ENCODE assay signal across 9 cellular contexts in the genomic region with DNA sequence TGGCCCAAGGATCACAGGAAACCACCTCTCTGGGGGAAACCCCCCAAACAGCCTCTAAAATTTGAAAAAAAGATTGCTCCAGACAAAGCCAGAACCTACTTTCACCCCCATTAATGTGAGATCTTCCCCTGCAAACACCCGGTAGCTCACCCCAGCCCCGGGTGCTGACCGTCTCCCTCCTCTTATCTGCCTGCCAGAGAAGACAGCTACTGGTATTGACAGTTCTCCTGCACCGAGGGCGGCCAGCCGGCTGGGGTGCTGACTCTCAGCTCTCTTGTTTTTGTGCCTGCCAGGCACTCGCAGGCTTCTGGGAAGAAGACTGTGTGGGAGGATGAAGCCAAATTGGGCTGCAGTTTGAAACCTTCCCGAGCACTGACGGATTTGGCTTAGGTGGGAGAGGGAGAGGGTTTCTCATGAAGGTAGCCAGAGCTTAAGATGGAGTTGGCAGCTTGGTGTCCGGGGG. TPM values are rescaled to one million over a fixed set of nuclear protein-coding genes. Genes with fewer than 3 reads are reported as not detected.
A peak's percentile ranks its signal among the peaks of the same experiment; 100 is the strongest.
DNase-seq lines count a peak whose midpoint lies in the region; ATAC-seq and TF ChIP-seq lines count a peak whose summit lies in the region.
"Had no signal": no experiment of that assay in that cellular context is flagged by ENCODE, and none has a peak within 500 bp of the region (broad histone marks: within the 10 kb centered on the region; RNA-seq: fewer than 3 reads in every experiment).

No MANE protein-coding gene starts in this region.

- H3K4me3 ChIP-seq in breast epithelium (peak overlapping the region in 1 of 3 donors; percentile 29), mammary epithelial cell (replicated peaks in 1 of 3; ENCODE audit: insufficient read depth in 1 of 3, low read depth in 2 of 3, low read length in 3 of 3) (no peak overlapping the region), uterus (no peak overlapping the region)

- H3K9ac ChIP-seq in mammary epithelial cell (ENCODE audit: insufficient read depth, low read length) = no peak overlapping the region

- DNase-seq in breast epithelium (ENCODE audit: low spot score in 2 of 2) (peak; percentile 56 to 66), mammary epithelial cell (no peak), medulla oblongata (ENCODE audit: extremely low spot score) (peak; percentile 52), uterus (peak; percentile 59 to 62), DMS79 (lab: John Stamatoyannopoulos, UW) (no peak), cortex of kidney (lab: John Stamatoyannopoulos, UW) (no peak)

- H3K4me1 ChIP-seq in breast epithelium = peaks cover 3 to 10% of the 10 kb centered on the region in 2 donors
- H3K4me1 ChIP-seq in mammary epithelial cell (ENCODE audit: insufficient read depth, low read length) = peaks cover 14% of the 10 kb centered on the region
- H3K4me1 ChIP-seq in uterus = peaks cover 0 to 6% of the 10 kb centered on the region in 2 donors

- in situ Hi-C loops in mammary epithelial cell (cut with MboI; ENCODE audit: low sequenced_read_pairs in 2 of 2) = no loop called here

- H3K36me3 ChIP-seq in breast epithelium (no peaks in the 10 kb centered on the region), mammary epithelial cell (ENCODE audit: insufficient read depth, low read length) (no peaks in the 10 kb centered on the region), uterus (no peaks in the 10 kb centered on the region)

- H3K4me2 ChIP-seq in mammary epithelial cell (ENCODE audit: insufficient read depth, low read depth, low read length) = no peak overlapping the region

- no peaks in the 10 kb centered on the region for H3K79me2 ChIP-seq in mammary epithelial cell (ENCODE audit: insufficient read depth, low read length)

- H4K20me1 ChIP-seq in mammary epithelial cell (ENCODE audit: insufficient read depth, low read length) = no peaks in the 10 kb centered on the region

- H3K9me3 ChIP-seq in breast epithelium = no peaks in the 10 kb centered on the region
- no peaks in the 10 kb centered on the region for H3K9me3 ChIP-seq in mammary epithelial cell (replicated peaks; ENCODE audit: insufficient read depth, low read length)
- H3K9me3 ChIP-seq in uterus = no peaks in the 10 kb centered on the region

- intact Hi-C loops in breast epithelium (cut with DNase I; ENCODE audit: low total_unique reads) = no loop called here
- intact Hi-C loops in mammary epithelial cell (cut with micrococcal nuclease) = no loop called here
- intact Hi-C loops in uterus (cut with DNase I; ENCODE audit: low total_unique reads) = no loop called here

- TF ChIP-seq POLR2A in breast epithelium (IDR thresholded peaks at IDR 0.05) = no peak
- TF ChIP-seq POLR2A in uterus (IDR thresholded peaks at IDR 0.05) = no peak

- H3K27me3 ChIP-seq in breast epithelium = no peaks in the 10 kb centered on the region
- no peaks in the 10 kb centered on the region for H3K27me3 ChIP-seq in mammary epithelial cell (ENCODE audit: insufficient read depth, low read length)
- H3K27me3 ChIP-seq in uterus = no peaks in the 10 kb centered on the region

- H3K27ac ChIP-seq in breast epithelium (peak overlapping the region; percentile 77 to 84), mammary epithelial cell (ENCODE audit: insufficient read depth, low read depth, low read length) (no peak overlapping the region), angular gyrus (ENCODE audit: low read depth, low read length) (peak overlapping the region; percentile 34), uterus (no peak overlapping the region)
- H3K27ac ChIP-seq: C4-2B had no signal

- 19% methylated on average over 3 of the region's 10 CpGs for WGBS in mammary epithelial cell (ENCODE audit: low coverage, missing lambda C conversion rate)

- no peak for ATAC-seq in HG03025 (IDR thresholded peaks at IDR 0.05; ENCODE audit: low FRiP score, unreplicated experiment)

- H2AFZ ChIP-seq in mammary epithelial cell (ENCODE audit: low read depth, low read length) = no peak overlapping the region

- no TSS peak for BruUV-seq in mammary epithelial cell (replicated peaks; lab: Mats Ljungman, UMichigan)

- TF ChIP-seq CTCF in breast epithelium (IDR thresholded peaks at IDR 0.05) (no peak), mammary epithelial cell (conservative IDR thresholded peaks at IDR 0.05 in 1 of 2, IDR thresholded peaks at IDR 0.05 in 1 of 2; ENCODE audit: extremely low read depth in 1 of 2, insufficient read depth in 1 of 2, low read depth in 1 of 2, low read length in 2 of 2) (no peak), uterus (IDR thresholded peaks at IDR 0.05) (no peak)

- dilution Hi-C loops in mammary epithelial cell (cut with HindIII; ENCODE audit: low sequenced_read_pairs) = no loop called here

- CTCF ChIA-PET in mammary epithelial cell (lab: Charles Lee; ENCODE audit: low non-redundant PET) = no interaction called here

RNA-seq across cellular contexts. Expression of a gene that starts 48.2 kb away (rescaled TPM):
- 10 to 100 TPM; 11.0 to 17.0 (median 11.1) TPM for total RNA-seq in breast epithelium
- 1 to 10 TPM; 3.5 to 6.7 TPM for total RNA-seq in mammary epithelial cell
- 1.8 TPM for polyA plus RNA-seq in mammary epithelial cell
- polyA minus RNA-seq in mammary epithelial cell = 3.4 TPM
- 1 to 10 TPM in 3 of 4 donors, under 1 TPM in 1; 0.77 to 5.3 (median 3.2) TPM for total RNA-seq in uterus

RNA-seq across cellular contexts. Expression of a gene that starts 56.8 kb away (rescaled TPM):
- total RNA-seq in breast epithelium (10 to 100 TPM; 55.4 to 70.1 (median 68.6) TPM), mammary epithelial cell (10 to 100 TPM; 43.0 to 44.0 TPM), uterus (100 to 1,000 TPM in 1 of 4 donors, 10 to 100 TPM in 3; 19.1 to 106 (median 54.2) TPM)
- 58.9 TPM for polyA plus RNA-seq in mammary epithelial cell
- polyA minus RNA-seq in mammary epithelial cell = 35.4 TPM

Comparison
In these comparisons a context has a peak if more than half of its experiments do, and no peak if none do; other contexts are left out.
1. DNase-seq: peak in breast epithelium (2 of 2), medulla oblongata (single experiment) and uterus (2 of 2); none in mammary epithelial cell (single experiment), DMS79 (single experiment) and cortex of kidney (single experiment).
2. H3K27ac ChIP-seq: peak in breast epithelium (2 of 2) and angular gyrus (single experiment); none in mammary epithelial cell (single experiment) and uterus (0 of 2).